In genomic region chr12:1533602-1534304, GRCh38 we compare ENCODE assay signal across 8 cellular contexts.
DNase-seq lines count a peak whose midpoint lies in the region; ATAC-seq and TF ChIP-seq lines count a peak whose summit lies in the region.

No MANE protein-coding gene starts in this region.

- DNase-seq in BE2C (no peak), glutamatergic neuron (peak; percentile 49), transverse colon (peak; percentile 47), Ammon's horn (ENCODE audit: low spot score) (no peak), DMS79 treated with DMSO at 0.1 percent for 48 hours (lab: John Stamatoyannopoulos, UW) (no peak)

- no peak for TF ChIP-seq EP300 in transverse colon (IDR thresholded peaks at IDR 0.05; ENCODE audit: low read depth)

- H3K4me1 ChIP-seq in BE2C (no peaks in the 10 kb centered on the region), transverse colon (peaks cover 0 to 8% (median 6%) of the 10 kb centered on the region in 4 donors)

- peak overlapping the region; percentile 47 for H3K27ac Mint-ChIP-seq in T-helper 1 cell treated with Interleukin-12 subunit alpha and Interleukin-12 subunit beta and Interleukin-4 antibody, amounts not matched to agents 30 μg/mL and 1 μg/mL, for 36 hours
- H3K27ac Mint-ChIP-seq in glutamatergic neuron (ENCODE audit: unreplicated experiment), result peak overlapping the region; percentile 40

- peaks cover 29% of the 10 kb centered on the region for H3K4me1 Mint-ChIP-seq in T-helper 1 cell treated with Interleukin-12 subunit alpha and Interleukin-12 subunit beta and Interleukin-4 antibody, amounts not matched to agents 30 μg/mL and 1 μg/mL, for 36 hours (ENCODE audit: low read depth)
- peaks cover 16% of the 10 kb centered on the region for H3K4me1 Mint-ChIP-seq in glutamatergic neuron (ENCODE audit: low read depth, unreplicated experiment)

- WGBS in transverse colon (ENCODE audit: low coverage in 1 of 2), 2 donors, result 25 to 46% methylated on average over 5 to 16 of the region's 16 CpGs

- H3K27ac ChIP-seq in transverse colon, result peak overlapping the region in 2 of 4 donors; percentile 14 to 38

- TF ChIP-seq POLR2A in transverse colon (IDR thresholded peaks at IDR 0.05), result no peak

- H3K9me3 ChIP-seq in BE2C, result no peaks in the 10 kb centered on the region; the same call in 1 of the 2 replicates
- H3K9me3 ChIP-seq in transverse colon, result no peaks in the 10 kb centered on the region

- peaks cover 2% of the 10 kb centered on the region for H3K36me3 Mint-ChIP-seq in T-helper 1 cell treated with Interleukin-12 subunit alpha and Interleukin-12 subunit beta and Interleukin-4 antibody, amounts not matched to agents 30 μg/mL and 1 μg/mL, for 36 hours (ENCODE audit: low read depth)
- no peaks in the 10 kb centered on the region for H3K36me3 Mint-ChIP-seq in glutamatergic neuron (ENCODE audit: unreplicated experiment)

- ATAC-seq in GM18873 (IDR thresholded peaks at IDR 0.05; ENCODE audit: low FRiP score, unreplicated experiment) (peak; percentile 57), HG03039 (IDR thresholded peaks at IDR 0.05; ENCODE audit: unreplicated experiment) (peak; percentile 37)

- H3K36me3 ChIP-seq in BE2C (no peaks in the 10 kb centered on the region), transverse colon (no peaks in the 10 kb centered on the region)

- no peaks in the 10 kb centered on the region for H3K9me3 Mint-ChIP-seq in T-helper 1 cell treated with Interleukin-12 subunit alpha and Interleukin-12 subunit beta and Interleukin-4 antibody, amounts not matched to agents 30 μg/mL and 1 μg/mL, for 36 hours
- peaks cover 9% of the 10 kb centered on the region for H3K9me3 Mint-ChIP-seq in glutamatergic neuron (ENCODE audit: unreplicated experiment)

- in situ Hi-C loops in transverse colon (cut with MboI; ENCODE audit: low pct_ligation_motif_present in 1 of 4, low pct_unique_long_range_greater_than_20kb in 1 of 4, low sequenced_read_pairs in 3 of 4), result no loop called here

- peak overlapping the region; percentile 29 for H3K4me3 ChIP-seq in BE2C (ENCODE audit: low read depth, low read length)
- H3K4me3 ChIP-seq in transverse colon, result no peak overlapping the region

- peaks cover 83% of the 10 kb centered on the region for H3K27me3 ChIP-seq in BE2C
- peaks cover 75% of the 10 kb centered on the region for H3K27me3 ChIP-seq in transverse colon

- H3K27me3 Mint-ChIP-seq in T-helper 1 cell treated with Interleukin-12 subunit alpha and Interleukin-12 subunit beta and Interleukin-4 antibody, amounts not matched to agents 30 μg/mL and 1 μg/mL, for 36 hours (ENCODE audit: low read depth), result peaks cover 74% of the 10 kb centered on the region
- peaks cover 27% of the 10 kb centered on the region for H3K27me3 Mint-ChIP-seq in glutamatergic neuron (ENCODE audit: unreplicated experiment)

- TF ChIP-seq CTCF in BE2C (IDR thresholded peaks at IDR 0.05; ENCODE audit: low read depth, low read length) (no peak), glutamatergic neuron (IDR thresholded peaks at IDR 0.05; ENCODE audit: partially characterized antibody, unreplicated experiment) (no peak), transverse colon (IDR thresholded peaks at IDR 0.05) (no peak)

- intact Hi-C loops in transverse colon (cut with DNase I; ENCODE audit: low total_unique reads), result no loop called here

- H3K4me3 Mint-ChIP-seq in T-helper 1 cell treated with Interleukin-12 subunit alpha and Interleukin-12 subunit beta and Interleukin-4 antibody, amounts not matched to agents 30 μg/mL and 1 μg/mL, for 36 hours, result peak overlapping the region; percentile 81
- H3K4me3 Mint-ChIP-seq in glutamatergic neuron (ENCODE audit: unreplicated experiment), result peak overlapping the region; percentile 65

Comparison
In these comparisons a context has a peak if more than half of its experiments do, and no peak if none do; other contexts are left out.
1. DNase-seq: peak in glutamatergic neuron (single experiment) and transverse colon (single experiment); none in BE2C (single experiment), Ammon's horn (single experiment) and DMS79 treated with DMSO at 0.1 percent for 48 hours (single experiment).